In genomic region chr5:149212203-149212951, GRCh38 we compare ENCODE assay signal across 13 cellular contexts. TPM values are rescaled to one million over a fixed set of nuclear protein-coding genes. Genes with fewer than 3 reads are reported as not detected.
A peak's percentile ranks its signal among the peaks of the same experiment; 100 is the strongest.
DNase-seq lines count a peak whose midpoint lies in the region; ATAC-seq and TF ChIP-seq lines count a peak whose summit lies in the region.
"Had no signal": no experiment of that assay in that cellular context is flagged by ENCODE, and none has a peak within 500 bp of the region (broad histone marks: within the 10 kb centered on the region; RNA-seq: fewer than 3 reads in every experiment).

No MANE protein-coding gene starts in this region.

- ATAC-seq in esophagus mucosa (peak; percentile 19), GM18505 (IDR thresholded peaks at IDR 0.05; ENCODE audit: unreplicated experiment) (no peak), GM18873 (IDR thresholded peaks at IDR 0.05; ENCODE audit: low FRiP score, unreplicated experiment) (no peak)
- no peak for ATAC-seq in stimulated activated effector memory CD8-positive, alpha-beta T cell treated with anti-CD3 and anti-CD28 coated beads, Interleukin-12 subunit alpha, Interleukin-12 subunit beta, amount 100 ng/mL, for 72 hours
- ATAC-seq: activated CD4-positive, alpha-beta T cell treated with anti-CD3 and anti-CD28 coated beads for 36 hours; gastroesophageal sphincter had no signal

- H3K36me3 Mint-ChIP-seq in stimulated activated effector memory CD8-positive, alpha-beta T cell treated with anti-CD3 and anti-CD28 coated beads, Interleukin-12 subunit alpha, Interleukin-12 subunit beta, amount 100 ng/mL, for 72 hours = no peaks in the 10 kb centered on the region

- TF ChIP-seq POLR2A in GM18505 (IDR thresholded peaks at IDR 0.05; ENCODE audit: borderline replicate concordance, extremely low read depth, insufficient read depth, insufficient read length) = no peak

- H3K4me3 Mint-ChIP-seq in stimulated activated effector memory CD8-positive, alpha-beta T cell treated with anti-CD3 and anti-CD28 coated beads, Interleukin-12 subunit alpha, Interleukin-12 subunit beta, amount 100 ng/mL, for 72 hours = no peak overlapping the region
- H3K4me3 Mint-ChIP-seq: activated CD4-positive, alpha-beta T cell treated with anti-CD3 and anti-CD28 coated beads for 36 hours had no signal

- no peak overlapping the region for H3K27ac Mint-ChIP-seq in stimulated activated effector memory CD8-positive, alpha-beta T cell treated with anti-CD3 and anti-CD28 coated beads, Interleukin-12 subunit alpha, Interleukin-12 subunit beta, amount 100 ng/mL, for 72 hours
- H3K27ac Mint-ChIP-seq: activated CD4-positive, alpha-beta T cell treated with anti-CD3 and anti-CD28 coated beads for 36 hours; activated T-helper 2 cell treated with anti-CD3 and anti-CD28 coated beads, Interferon-gamma antibody, Interleukin-2, Interleukin-4, amounts not matched to agents 10 μg/mL and 5 μg/mL and 100 μg/mL, durations not matched to agents 14 hours and 24 hours and 36 hours had no signal

- peaks cover 8% of the 10 kb centered on the region for H3K4me1 Mint-ChIP-seq in stimulated activated effector memory CD8-positive, alpha-beta T cell treated with anti-CD3 and anti-CD28 coated beads, Interleukin-12 subunit alpha, Interleukin-12 subunit beta, amount 100 ng/mL, for 72 hours

- no peaks in the 10 kb centered on the region for H3K9me3 Mint-ChIP-seq in stimulated activated effector memory CD8-positive, alpha-beta T cell treated with anti-CD3 and anti-CD28 coated beads, Interleukin-12 subunit alpha, Interleukin-12 subunit beta, amount 100 ng/mL, for 72 hours
- H3K9me3 Mint-ChIP-seq: activated T-helper 2 cell treated with anti-CD3 and anti-CD28 coated beads, Interferon-gamma antibody, Interleukin-2, Interleukin-4, amounts not matched to agents 10 μg/mL and 5 μg/mL and 100 μg/mL, durations not matched to agents 14 hours and 24 hours and 36 hours had no signal

- DNase-seq in EH (ENCODE audit: low read depth) (peak; percentile 100), NCI-H226 (peak; percentile 92), non-pigmented ciliary epithelial cell (ENCODE audit: low read depth) (peak; percentile 100), NCI-H1694 (lab: John Stamatoyannopoulos, UW) (no peak)
- no peak for DNase-seq in stimulated activated effector memory CD8-positive, alpha-beta T cell treated with anti-CD3 and anti-CD28 coated beads, Interleukin-12 subunit alpha, Interleukin-12 subunit beta, amount 100 ng/mL, for 72 hours (ENCODE audit: low spot score in 2 of 2)
- DNase-seq: activated CD4-positive, alpha-beta T cell treated with anti-CD3 and anti-CD28 coated beads for 36 hours; ovary; stimulated activated CD4-positive, alpha-beta T cell treated with anti-CD3 and anti-CD28 coated beads, Interleukin-4, amount 100 ng/mL, for 24 hours had no signal

RNA-seq across cellular contexts. Expression of gene AFAP1L1, which starts 59.3 kb away (rescaled TPM):
- total RNA-seq in esophagus mucosa = 3.0 TPM
- total RNA-seq: activated T-helper 2 cell treated with anti-CD3 and anti-CD28 coated beads, Interferon-gamma antibody, Interleukin-2, Interleukin-4, amounts not matched to agents 10 μg/mL and 5 μg/mL and 100 μg/mL, durations not matched to agents 14 hours and 24 hours and 36 hours had no signal

Comparison
In these comparisons a context has a peak if more than half of its experiments do, and no peak if none do; other contexts are left out.
1. DNase-seq: peak in EH (single experiment), NCI-H226 (single experiment) and non-pigmented ciliary epithelial cell (single experiment); none in stimulated activated effector memory CD8-positive, alpha-beta T cell treated with anti-CD3 and anti-CD28 coated beads, Interleukin-12 subunit alpha, Interleukin-12 subunit beta, amount 100 ng/mL, for 72 hours (0 of 2) and NCI-H1694 (single experiment).